In the genomic region with DNA sequence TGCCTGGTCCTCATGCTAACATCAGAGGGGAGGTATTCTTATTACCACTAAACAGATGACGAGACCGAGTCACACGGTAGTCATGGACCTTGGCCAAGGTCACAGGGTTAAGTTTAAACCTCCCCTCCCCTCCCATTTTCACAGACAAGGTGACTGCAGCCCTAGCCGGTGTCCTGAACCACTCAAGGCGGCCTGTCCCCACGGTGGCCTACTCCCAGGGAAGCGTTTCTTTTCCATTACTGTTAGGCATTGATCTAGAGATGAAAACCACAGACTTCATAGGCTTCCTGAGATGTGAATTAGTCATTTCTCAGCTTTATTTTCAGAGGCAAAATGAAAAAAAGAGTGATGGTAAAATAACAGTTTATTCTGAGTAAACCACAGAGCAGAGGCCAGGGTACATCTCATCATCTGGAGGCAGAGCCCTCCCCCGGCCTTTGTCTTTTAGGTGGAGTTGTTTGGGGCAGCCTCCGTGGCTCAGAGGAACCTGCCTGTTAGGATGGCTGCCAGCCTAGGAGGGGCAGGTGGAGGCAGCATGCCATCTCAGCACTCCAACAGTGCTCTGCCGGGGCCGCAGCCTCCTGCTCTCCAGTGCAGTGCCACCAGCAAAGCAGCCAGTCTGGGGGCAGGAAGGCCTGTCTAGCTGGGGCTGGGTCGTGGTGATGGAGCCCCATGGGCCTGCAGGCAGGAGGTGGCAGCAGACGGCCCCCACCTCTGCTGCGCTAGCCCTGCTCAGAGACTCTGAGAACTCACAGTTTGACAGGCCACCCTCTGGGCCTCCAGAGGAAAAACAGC, we compare ENCODE assay signal across 1 cellular context.
A peak's percentile ranks its signal among the peaks of the same experiment; 100 is the strongest.
TF ChIP-seq lines count a peak whose summit lies in the region.

No MANE protein-coding gene starts in this region.

TF ChIP-seq in GM12878, 131 proteins besides CTCF, POLR2A, EP300 and RAD21 (continued from another document):
- TF ChIP-seq ATF2 (IDR thresholded peaks at IDR 0.05; ENCODE audit: low read length), result no peak
- TF ChIP-seq SPI1 (IDR thresholded peaks at IDR 0.05; ENCODE audit: borderline replicate concordance, insufficient read depth, low read depth, low read length), result no peak
- no peak for TF ChIP-seq ZSCAN29 (IDR thresholded peaks at IDR 0.05)
- TF ChIP-seq BACH1 (IDR thresholded peaks at IDR 0.05; ENCODE audit: borderline replicate concordance), result no peak
- peak in 1 of 2 experiments; percentile 21; a peak in 1 of 4 replicates for TF ChIP-seq ETV6 (conservative IDR thresholded peaks at IDR 0.05 in 1 of 2, IDR thresholded peaks at IDR 0.05 in 1 of 2; ENCODE audit: borderline replicate concordance in 1 of 2, low read depth in 1 of 2)
- peak; percentile 69 for TF ChIP-seq RELB (IDR thresholded peaks at IDR 0.05; ENCODE audit: low read depth)
- peak; percentile 45; the same call in 1 of the 2 replicates for TF ChIP-seq SMARCA5 (IDR thresholded peaks at IDR 0.05)
- TF ChIP-seq NR2C2 (IDR thresholded peaks at IDR 0.05; ENCODE audit: borderline replicate concordance, control insufficient read depth, insufficient read length, low read depth), result no peak
- TF ChIP-seq ESRRA (IDR thresholded peaks at IDR 0.05; ENCODE audit: low read length), result peak; percentile 98
- TF ChIP-seq, protein P1, sequence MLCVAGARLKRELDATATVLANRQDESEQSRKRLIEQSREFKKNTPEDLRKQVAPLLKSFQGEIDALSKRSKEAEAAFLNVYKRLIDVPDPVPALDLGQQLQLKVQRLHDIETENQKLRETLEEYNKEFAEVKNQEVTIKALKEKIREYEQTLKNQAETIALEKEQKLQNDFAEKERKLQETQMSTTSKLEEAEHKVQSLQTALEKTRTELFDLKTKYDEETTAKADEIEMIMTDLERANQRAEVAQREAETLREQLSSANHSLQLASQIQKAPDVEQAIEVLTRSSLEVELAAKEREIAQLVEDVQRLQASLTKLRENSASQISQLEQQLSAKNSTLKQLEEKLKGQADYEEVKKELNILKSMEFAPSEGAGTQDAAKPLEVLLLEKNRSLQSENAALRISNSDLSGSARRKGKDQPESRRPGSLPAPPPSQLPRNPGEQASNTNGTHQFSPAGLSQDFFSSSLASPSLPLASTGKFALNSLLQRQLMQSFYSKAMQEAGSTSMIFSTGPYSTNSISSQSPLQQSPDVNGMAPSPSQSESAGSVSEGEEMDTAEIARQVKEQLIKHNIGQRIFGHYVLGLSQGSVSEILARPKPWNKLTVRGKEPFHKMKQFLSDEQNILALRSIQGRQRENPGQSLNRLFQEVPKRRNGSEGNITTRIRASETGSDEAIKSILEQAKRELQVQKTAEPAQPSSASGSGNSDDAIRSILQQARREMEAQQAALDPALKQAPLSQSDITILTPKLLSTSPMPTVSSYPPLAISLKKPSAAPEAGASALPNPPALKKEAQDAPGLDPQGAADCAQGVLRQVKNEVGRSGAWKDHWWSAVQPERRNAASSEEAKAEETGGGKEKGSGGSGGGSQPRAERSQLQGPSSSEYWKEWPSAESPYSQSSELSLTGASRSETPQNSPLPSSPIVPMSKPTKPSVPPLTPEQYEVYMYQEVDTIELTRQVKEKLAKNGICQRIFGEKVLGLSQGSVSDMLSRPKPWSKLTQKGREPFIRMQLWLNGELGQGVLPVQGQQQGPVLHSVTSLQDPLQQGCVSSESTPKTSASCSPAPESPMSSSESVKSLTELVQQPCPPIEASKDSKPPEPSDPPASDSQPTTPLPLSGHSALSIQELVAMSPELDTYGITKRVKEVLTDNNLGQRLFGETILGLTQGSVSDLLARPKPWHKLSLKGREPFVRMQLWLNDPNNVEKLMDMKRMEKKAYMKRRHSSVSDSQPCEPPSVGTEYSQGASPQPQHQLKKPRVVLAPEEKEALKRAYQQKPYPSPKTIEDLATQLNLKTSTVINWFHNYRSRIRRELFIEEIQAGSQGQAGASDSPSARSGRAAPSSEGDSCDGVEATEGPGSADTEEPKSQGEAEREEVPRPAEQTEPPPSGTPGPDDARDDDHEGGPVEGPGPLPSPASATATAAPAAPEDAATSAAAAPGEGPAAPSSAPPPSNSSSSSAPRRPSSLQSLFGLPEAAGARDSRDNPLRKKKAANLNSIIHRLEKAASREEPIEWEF (IDR thresholded peaks at IDR 0.05; ENCODE audit: insufficient replicate concordance, low read depth, low read length), result peak; percentile 76
- TF ChIP-seq HDAC2 (IDR thresholded peaks at IDR 0.05), result no peak
- TF ChIP-seq CEBPZ (IDR thresholded peaks at IDR 0.05; ENCODE audit: low read depth, low read length), result no peak
- no peak for TF ChIP-seq ZBTB33 (IDR thresholded peaks at IDR 0.05)
